20 cellular contexts compared by ENCODE assay signal in genomic region chr1:24894002-24894401, GRCh38. TPM values are rescaled to one million over a fixed set of nuclear protein-coding genes. Genes with fewer than 3 reads are reported as not detected.
DNase-seq lines count a peak whose midpoint lies in the region; ATAC-seq and TF ChIP-seq lines count a peak whose summit lies in the region.
"Had no signal": no experiment of that assay in that cellular context is flagged by ENCODE, and none has a peak within 500 bp of the region (broad histone marks: within the 10 kb centered on the region; RNA-seq: fewer than 3 reads in every experiment).

No MANE protein-coding gene starts in this region.

- no peak overlapping the region for H3K4me3 Mint-ChIP-seq in activated CD4-positive, alpha-beta memory T cell treated with anti-CD3 and anti-CD28 coated beads, Interleukin-2, amount 10 ng/mL, durations not matched to agents 7 days and 5 days
- no peak overlapping the region for H3K4me3 Mint-ChIP-seq in activated CD4-positive, alpha-beta memory T cell treated with anti-CD3 and anti-CD28 coated beads for 36 hours

- H3K4me1 Mint-ChIP-seq in activated CD4-positive, alpha-beta memory T cell treated with anti-CD3 and anti-CD28 coated beads, Interleukin-2, amount 10 ng/mL, durations not matched to agents 7 days and 5 days = peaks cover 5% of the 10 kb centered on the region
- peaks cover 4% of the 10 kb centered on the region for H3K4me1 Mint-ChIP-seq in activated CD4-positive, alpha-beta memory T cell treated with anti-CD3 and anti-CD28 coated beads for 36 hours (ENCODE audit: low read depth)

- peaks cover 19% of the 10 kb centered on the region for H3K9me3 Mint-ChIP-seq in activated CD4-positive, alpha-beta memory T cell treated with anti-CD3 and anti-CD28 coated beads, Interleukin-2, amount 10 ng/mL, durations not matched to agents 7 days and 5 days
- peaks cover 16% of the 10 kb centered on the region for H3K9me3 Mint-ChIP-seq in activated CD4-positive, alpha-beta memory T cell treated with anti-CD3 and anti-CD28 coated beads for 36 hours

- DNase-seq in activated CD4-positive, alpha-beta memory T cell treated with anti-CD3 and anti-CD28 coated beads, Interleukin-2, amount 10 ng/mL, durations not matched to agents 7 days and 5 days = peak; percentile 4
- DNase-seq in activated CD4-positive, alpha-beta memory T cell treated with anti-CD3 and anti-CD28 coated beads for 36 hours = no peak
- DNase-seq in GM10248 (ENCODE audit: extremely low spot score) (peak; percentile 22), sciatic nerve (ENCODE audit: low spot score) (peak; percentile 25), nucleus accumbens (lab: John Stamatoyannopoulos, UW) (no peak), LoVo (ENCODE audit: low spot score) (no peak)
- peak; percentile 38 for DNase-seq in activated CD8-positive, alpha-beta memory T cell treated with anti-CD3 and anti-CD28 coated beads, Interleukin-2, amount 50 U/mL, for 48 hours
- DNase-seq: 8988T, C1 segment of cervical spinal cord, DMS 273 treated with DMSO at 0.1 percent for 48 hours, GM23248, KBM-7, MG63, NCI-H1092 treated with DMSO at 0.1 percent for 48 hours, NCI-H1694 treated with DMSO at 0.1 percent for 48 hours, NCI-H345, NCI-H526 treated with DMSO at 0.1 percent for 48 hours, PC-3 had no signal

- H3K36me3 Mint-ChIP-seq in activated CD4-positive, alpha-beta memory T cell treated with anti-CD3 and anti-CD28 coated beads, Interleukin-2, amount 10 ng/mL, durations not matched to agents 7 days and 5 days (ENCODE audit: low read depth) = peaks cover 11% of the 10 kb centered on the region
- peaks cover 11% of the 10 kb centered on the region for H3K36me3 Mint-ChIP-seq in activated CD4-positive, alpha-beta memory T cell treated with anti-CD3 and anti-CD28 coated beads for 36 hours

- ATAC-seq in sciatic nerve (no peak), GM19035 (IDR thresholded peaks at IDR 0.05; ENCODE audit: unreplicated experiment) (no peak)
- ATAC-seq: HCT116 had no signal

- no peaks in the 10 kb centered on the region for H3K27me3 Mint-ChIP-seq in activated CD4-positive, alpha-beta memory T cell treated with anti-CD3 and anti-CD28 coated beads, Interleukin-2, amount 10 ng/mL, durations not matched to agents 7 days and 5 days
- no peaks in the 10 kb centered on the region for H3K27me3 Mint-ChIP-seq in activated CD4-positive, alpha-beta memory T cell treated with anti-CD3 and anti-CD28 coated beads for 36 hours

- CTCF ChIA-PET in activated CD4-positive, alpha-beta memory T cell treated with anti-CD3 and anti-CD28 coated beads, Interleukin-2, amount 10 ng/mL, durations not matched to agents 7 days and 5 days (lab: Charles Lee) = no interaction called here
- CTCF ChIA-PET in activated CD4-positive, alpha-beta memory T cell treated with anti-CD3 and anti-CD28 coated beads for 36 hours (lab: Charles Lee) = interaction anchor here (1.0 kb wide), 1 partner anchor 144 kb away, joined by 3 read pairs; no protein-coding TSS in a partner anchor
- CTCF ChIA-PET in GM10248 (lab: Yijun Ruan, JAX) = no interaction called here

- H3K27ac Mint-ChIP-seq in activated CD4-positive, alpha-beta memory T cell treated with anti-CD3 and anti-CD28 coated beads, Interleukin-2, amount 10 ng/mL, durations not matched to agents 7 days and 5 days = no peak overlapping the region
- no peak overlapping the region for H3K27ac Mint-ChIP-seq in activated CD4-positive, alpha-beta memory T cell treated with anti-CD3 and anti-CD28 coated beads for 36 hours

- no peak for TF ChIP-seq CTCF in GM10248 (IDR thresholded peaks at IDR 0.05; ENCODE audit: control extremely low read depth, extremely low read depth, low read depth, missing control alignments)

- intact Hi-C loops in activated CD4-positive, alpha-beta memory T cell treated with anti-CD3 and anti-CD28 coated beads for 36 hours (cut with micrococcal nuclease) = no loop called here
- intact Hi-C loops in sciatic nerve (cut with DNase I) = no loop called here

- POLR2A ChIA-PET in activated CD4-positive, alpha-beta memory T cell treated with anti-CD3 and anti-CD28 coated beads, Interleukin-2, amount 10 ng/mL, durations not matched to agents 7 days and 5 days (lab: Charles Lee) = no interaction called here
- POLR2A ChIA-PET in activated CD4-positive, alpha-beta memory T cell treated with anti-CD3 and anti-CD28 coated beads for 36 hours (lab: Charles Lee) = no interaction called here
- POLR2A ChIA-PET in GM10248 (lab: Yijun Ruan, JAX) = no interaction called here

RNA-seq across cellular contexts. Expression of gene RUNX3, which starts 36.1 kb away (rescaled TPM):
- total RNA-seq in activated CD4-positive, alpha-beta memory T cell treated with anti-CD3 and anti-CD28 coated beads, Interleukin-2, amount 10 ng/mL, durations not matched to agents 7 days and 5 days = 100 to 1,000 TPM; 177 to 183 TPM
- total RNA-seq in activated CD4-positive, alpha-beta memory T cell treated with anti-CD3 and anti-CD28 coated beads for 36 hours = 100 to 1,000 TPM; 153 to 155 TPM
- total RNA-seq in sciatic nerve = 2.0 TPM

Comparison
In these comparisons a context has a peak if more than half of its experiments do, and no peak if none do; other contexts are left out.
1. DNase-seq: peak in activated CD4-positive, alpha-beta memory T cell treated with anti-CD3 and anti-CD28 coated beads, Interleukin-2, amount 10 ng/mL, durations not matched to agents 7 days and 5 days (single experiment), GM10248 (single experiment), activated CD8-positive, alpha-beta memory T cell treated with anti-CD3 and anti-CD28 coated beads, Interleukin-2, amount 50 U/mL, for 48 hours (single experiment) and sciatic nerve (single experiment); none in activated CD4-positive, alpha-beta memory T cell treated with anti-CD3 and anti-CD28 coated beads for 36 hours (single experiment), nucleus accumbens (0 of 56) and LoVo (single experiment).
2. RNA of gene RUNX3, which starts 36.1 kb away (total RNA-seq): 177 to 183 TPM in activated CD4-positive, alpha-beta memory T cell treated with anti-CD3 and anti-CD28 coated beads, Interleukin-2, amount 10 ng/mL, durations not matched to agents 7 days and 5 days and 153 to 155 TPM in activated CD4-positive, alpha-beta memory T cell treated with anti-CD3 and anti-CD28 coated beads for 36 hours; 2.0 TPM in sciatic nerve (single experiment); every median in the first group is over 10 times any median in the second.